ENCODE assay signal across 6 cellular contexts in genomic region chr18:49443837-49444236, GRCh38.
"Had no signal": no experiment of that assay in that cellular context is flagged by ENCODE, and none has a peak within 500 bp of the region (broad histone marks: within the 10 kb centered on the region; RNA-seq: fewer than 3 reads in every experiment).

No MANE protein-coding gene starts in this region.

- H3K4me3 ChIP-seq: GM12878 had no signal

- DNase-seq: GDM1, GF-D8 had no signal

- FAIRE-seq: G401.6, GM12878, GM12891, GM12892 had no signal
